Comparison of ENCODE assay signal across 18 cellular contexts in genomic region chr6:27957526-27957925, GRCh38. TPM values are rescaled to one million over a fixed set of nuclear protein-coding genes. Genes with fewer than 3 reads are reported as not detected.
DNase-seq lines count a peak whose midpoint lies in the region; ATAC-seq, FAIRE-seq and TF ChIP-seq lines count a peak whose summit lies in the region.
"Had no signal": no experiment of that assay in that cellular context is flagged by ENCODE, and none has a peak within 500 bp of the region (broad histone marks: within the 10 kb centered on the region; RNA-seq: fewer than 3 reads in every experiment).

No MANE protein-coding gene starts in this region.

- no peaks in the 10 kb centered on the region for H3K9me3 ChIP-seq in thyroid gland

- peak; percentile 72 for ATAC-seq in HG03354 (IDR thresholded peaks at IDR 0.05; ENCODE audit: poor library complexity, severe bottlenecking, unreplicated experiment)
- ATAC-seq in HG02798 (IDR thresholded peaks at IDR 0.05; ENCODE audit: poor library complexity, unreplicated experiment), result no peak
- ATAC-seq: CD8-positive, alpha-beta T cell; GM23338 had no signal

- intact Hi-C loops in thyroid gland (cut with DNase I), result no loop called here

- FAIRE-seq in GM18507 (lab: Jason Lieb, UNC), result peak; percentile 9
- FAIRE-seq: A204.1, H54 had no signal

- DNase-seq in GM18507 (ENCODE audit: extremely low spot score, insufficient read length, low read depth) (no peak), left kidney (ENCODE audit: low read depth, low spot score) (peak; percentile 60), caudate nucleus (lab: John Stamatoyannopoulos, UW) (no peak), thyroid gland (no peak)
- DNase-seq: ACHN; AML-193; Calu3; CD8-positive, alpha-beta T cell; DMS79 treated with DMSO at 0.1 percent for 48 hours; HCEC 1CT; Kasumi-1; KG1 had no signal

- H3K36me3 ChIP-seq in thyroid gland, result no peaks in the 10 kb centered on the region

- TF ChIP-seq POLR2A in thyroid gland (IDR thresholded peaks at IDR 0.05), result no peak

- no peaks in the 10 kb centered on the region for H3K4me1 ChIP-seq in thyroid gland

- H3K4me3 ChIP-seq in thyroid gland (replicated peaks in 1 of 3), result no peak overlapping the region
- H3K4me3 ChIP-seq: GM23338 had no signal

- no peak overlapping the region for H3K27ac ChIP-seq in caudate nucleus (ENCODE audit: low read depth, low read length)
- H3K27ac ChIP-seq in thyroid gland, result no peak overlapping the region

- no peak for TF ChIP-seq CTCF in thyroid gland (IDR thresholded peaks at IDR 0.05)

- WGBS in thyroid gland, 2 donors, result 83 to 86% methylated on average over 3 of the region's 3 CpGs

- no peaks in the 10 kb centered on the region for H3K27me3 ChIP-seq in thyroid gland

RNA-seq across cellular contexts. Expression of gene OR2B6, which starts 0.5 kb away (rescaled TPM):
- not detected for total RNA-seq in thyroid gland
- total RNA-seq: CD8-positive, alpha-beta T cell; GM23338; HT-29 had no signal

RNA-seq across cellular contexts. Expression of gene OR2B2, which starts 45.3 kb away (rescaled TPM):
- not detected for total RNA-seq in thyroid gland
- total RNA-seq: Calu3; CD8-positive, alpha-beta T cell; HT-29 had no signal
